ENCODE assay signal across 14 cellular contexts in genomic region chr4:44583393-44583792, GRCh38.
DNase-seq lines count a peak whose midpoint lies in the region; ATAC-seq and TF ChIP-seq lines count a peak whose summit lies in the region.
"Had no signal": no experiment of that assay in that cellular context is flagged by ENCODE, and none has a peak within 500 bp of the region (broad histone marks: within the 10 kb centered on the region; RNA-seq: fewer than 3 reads in every experiment).

No MANE protein-coding gene starts in this region.

- H3K18ac ChIP-seq in trophoblast cell (ENCODE audit: low read length) = no peak overlapping the region

- TF ChIP-seq CTCF in BE2C (IDR thresholded peaks at IDR 0.05; ENCODE audit: low read depth, low read length) (peak; percentile 44), GM13977 (IDR thresholded peaks at IDR 0.05; ENCODE audit: extremely low read depth, insufficient read depth, missing control alignments) (peak; percentile 32), LNCaP clone FGC (IDR thresholded peaks at IDR 0.05; ENCODE audit: control insufficient read depth, extremely low read depth, insufficient read depth) (peak; percentile 54), cardiac fibroblast (IDR thresholded peaks at IDR 0.05; ENCODE audit: low read depth, low read length) (peak; percentile 18)

- no peak overlapping the region for H2BK120ac ChIP-seq in trophoblast cell (ENCODE audit: insufficient read depth, low read length, poor library complexity)

- no peaks in the 10 kb centered on the region for H3K36me3 ChIP-seq in BE2C
- no peaks in the 10 kb centered on the region for H3K36me3 ChIP-seq in trophoblast cell (ENCODE audit: control insufficient read depth in 1 of 2, insufficient read depth in 2 of 2, low read length in 2 of 2)
- no peaks in the 10 kb centered on the region for H3K36me3 ChIP-seq in effector memory CD4-positive, alpha-beta T cell (ENCODE audit: control insufficient read depth, insufficient read depth, low read length)
- H3K36me3 ChIP-seq: SJCRH30 had no signal

- no peak overlapping the region for H3K4ac ChIP-seq in trophoblast cell (ENCODE audit: low read depth, low read length)

- DNase-seq in BE2C = no peak
- peak; percentile 6 for DNase-seq in GM13977 (ENCODE audit: low spot score)
- DNase-seq in LNCaP clone FGC (ENCODE audit: low read depth) = no peak
- peak in 1 of 2 donors; percentile 9 for DNase-seq in cardiac fibroblast (ENCODE audit: low read depth in 2 of 2)
- DNase-seq in NCI-H1930 (lab: John Stamatoyannopoulos, UW) = no peak
- DNase-seq in trophoblast cell = no peak
- no peak for DNase-seq in effector memory CD4-positive, alpha-beta T cell
- DNase-seq: activated CD4-positive, alpha-beta memory T cell treated with anti-CD3 and anti-CD28 coated beads, Interleukin-2, amount 10 ng/mL, durations not matched to agents 7 days and 5 days; activated naive CD8-positive, alpha-beta T cell treated with anti-CD3 and anti-CD28 coated beads, Interleukin-2, amount 10 ng/mL, durations not matched to agents 7 days and 5 days; CD8-positive, alpha-beta T cell; NCI-H1417 had no signal

- H2AFZ ChIP-seq in trophoblast cell (ENCODE audit: insufficient read depth, low read length, poor library complexity) = no peak overlapping the region

- ATAC-seq in GM21381 (IDR thresholded peaks at IDR 0.05; ENCODE audit: unreplicated experiment) = no peak
- ATAC-seq: CD8-positive, alpha-beta T cell; sciatic nerve had no signal

- no peak overlapping the region for H4K12ac ChIP-seq in trophoblast cell (ENCODE audit: low read depth, low read length)

- no peaks in the 10 kb centered on the region for H3K79me1 ChIP-seq in trophoblast cell (ENCODE audit: low read length)

- H3K79me2 ChIP-seq in trophoblast cell (ENCODE audit: control insufficient read depth, insufficient read depth, low read length, poor library complexity) = no peaks in the 10 kb centered on the region

- no peak overlapping the region for H4K8ac ChIP-seq in trophoblast cell (ENCODE audit: low read depth, low read length)

- H3K4me1 ChIP-seq in BE2C (no peaks in the 10 kb centered on the region), trophoblast cell (ENCODE audit: control insufficient read depth in 1 of 2, insufficient read depth in 2 of 2, low read length in 2 of 2) (no peaks in the 10 kb centered on the region)
- no peaks in the 10 kb centered on the region for H3K4me1 ChIP-seq in effector memory CD4-positive, alpha-beta T cell (ENCODE audit: control insufficient read depth, insufficient read depth, low read length, poor library complexity, severe bottlenecking)
- H3K4me1 ChIP-seq: SJCRH30 had no signal

- no CpG with 5 or more reads among the region's 3 CpGs for WGBS in trophoblast cell (ENCODE audit: extremely low coverage, insufficient coverage, insufficient read length)

- H3K9ac ChIP-seq in trophoblast cell (ENCODE audit: low read length) = no peak overlapping the region

- no peak overlapping the region for H3K23ac ChIP-seq in trophoblast cell (ENCODE audit: low read length)

- no peak overlapping the region for H3K4me2 ChIP-seq in trophoblast cell (ENCODE audit: low read length)

- no peak overlapping the region for H3K14ac ChIP-seq in trophoblast cell (ENCODE audit: low read length)

- no peaks in the 10 kb centered on the region for H3K27me3 ChIP-seq in BE2C
- H3K27me3 ChIP-seq in trophoblast cell (ENCODE audit: insufficient read depth, low read length) = no peaks in the 10 kb centered on the region
- H3K27me3 ChIP-seq in effector memory CD4-positive, alpha-beta T cell (replicated peaks; ENCODE audit: control insufficient read depth, insufficient read depth, low read length, poor library complexity, severe bottlenecking) = no peaks in the 10 kb centered on the region
- H3K27me3 ChIP-seq: SJCRH30 had no signal

- H3K4me3 ChIP-seq in BE2C (ENCODE audit: low read depth, low read length) (no peak overlapping the region), LNCaP clone FGC (ENCODE audit: low read depth, low read length) (no peak overlapping the region), cardiac fibroblast (replicated peaks in 1 of 2; ENCODE audit: low read depth in 2 of 2, low read length in 2 of 2) (no peak overlapping the region), trophoblast cell (ENCODE audit: low read depth, low read length) (no peak overlapping the region)
- no peak overlapping the region for H3K4me3 ChIP-seq in effector memory CD4-positive, alpha-beta T cell (ENCODE audit: insufficient read depth, low read depth, low read length, poor library complexity, severe bottlenecking)
- H3K4me3 ChIP-seq: SJCRH30 had no signal

- no peak overlapping the region for H2BK12ac ChIP-seq in trophoblast cell (ENCODE audit: low read length)

- no peak overlapping the region for H2BK5ac ChIP-seq in trophoblast cell (ENCODE audit: low read depth, low read length, poor library complexity)

- H2AK5ac ChIP-seq in trophoblast cell (ENCODE audit: low read length) = no peak overlapping the region

- in situ Hi-C loops in GM13977 (cut with MboI; ENCODE audit: low pct_unique_long_range_greater_than_20kb, low sequenced_read_pairs, unreplicated experiment) = no loop called here

- no peak overlapping the region for H4K91ac ChIP-seq in trophoblast cell (ENCODE audit: low read depth, low read length)

- no peaks in the 10 kb centered on the region for H3K9me3 ChIP-seq in BE2C
- H3K9me3 ChIP-seq in trophoblast cell (ENCODE audit: insufficient read depth, low read depth, low read length) = no peaks in the 10 kb centered on the region
- no peaks in the 10 kb centered on the region for H3K9me3 ChIP-seq in effector memory CD4-positive, alpha-beta T cell (ENCODE audit: control insufficient read depth, low read length)
- H3K9me3 ChIP-seq: SJCRH30 had no signal

- H3K27ac ChIP-seq in trophoblast cell (ENCODE audit: low read depth, low read length) = no peak overlapping the region
- H3K27ac ChIP-seq in effector memory CD4-positive, alpha-beta T cell (ENCODE audit: insufficient read depth, low read length, poor library complexity, severe bottlenecking) = no peak overlapping the region
- H3K27ac ChIP-seq: SJCRH30 had no signal
